Comparison of ENCODE assay signal across 8 cellular contexts in the genomic region with DNA sequence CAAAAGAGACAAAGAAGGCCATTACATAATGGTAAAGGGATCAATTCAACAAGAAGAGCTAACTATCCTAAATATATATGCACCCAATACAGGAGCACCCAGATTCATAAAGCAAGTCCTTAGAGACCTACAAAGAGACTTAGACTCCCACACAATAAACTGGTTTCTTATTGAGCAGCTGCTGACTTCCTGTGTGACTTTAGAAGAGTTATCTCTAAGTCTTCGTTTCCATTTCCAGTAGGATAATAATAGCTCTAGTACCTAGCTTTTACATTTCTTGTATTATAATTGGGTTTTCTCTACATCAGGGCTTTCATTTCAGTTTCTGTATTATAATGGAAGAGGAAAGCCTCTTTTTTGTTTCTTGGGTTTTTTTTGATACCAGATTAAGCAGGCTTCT.
DNase-seq lines count a peak whose midpoint lies in the region; ATAC-seq, FAIRE-seq and TF ChIP-seq lines count a peak whose summit lies in the region.
"Not testable (repeated sequence)": the region's sequence is repeated elsewhere in the genome, so short reads cannot be mapped to it uniquely, and the experiment has no call there.

No MANE protein-coding gene starts in this region.

- not testable (repeated sequence) for TF ChIP-seq CTCF in GM12865 (IDR thresholded peaks at IDR 0.05; ENCODE audit: insufficient read depth, low read depth, low read length, missing control alignments); GM12878 (IDR thresholded peaks at IDR 0.05 in 2 of 3, conservative IDR thresholded peaks at IDR 0.05 in 1 of 3; ENCODE audit: control insufficient read depth in 2 of 3, extremely low read depth in 1 of 3, insufficient read depth in 1 of 3, low read depth in 3 of 3, low read length in 3 of 3)

- not testable (repeated sequence) for BruUV-seq in GM12878 (replicated peaks; lab: Mats Ljungman, UMichigan)

- not testable (repeated sequence) for H3K27me3 ChIP-seq in GM12878 (replicated peaks in 1 of 2; ENCODE audit: control insufficient read depth in 2 of 2, insufficient read depth in 2 of 2, low read length in 1 of 2)

- FAIRE-seq in GM12878 (lab: Jason Lieb, UNC): not testable (repeated sequence)

- POLR2A ChIA-PET in GM12878 (lab: Charles Lee): interaction anchor here (0.6 kb wide), 1 partner anchor 99 kb away, joined by 6 read pairs; no protein-coding TSS in a partner anchor

- in situ Hi-C loops in GM12878 (cut with MboI): not testable (repeated sequence)

- H3K36me3 ChIP-seq in GM12878 (ENCODE audit: control insufficient read depth in 2 of 2, insufficient read depth in 2 of 2, low read length in 1 of 2): not testable (repeated sequence)

- not testable (repeated sequence) for H3K9me3 ChIP-seq in GM12878 (replicated peaks; ENCODE audit: control insufficient read depth, insufficient read depth, low read length)

- not testable (repeated sequence) for H4K20me1 ChIP-seq in GM12878 (ENCODE audit: control insufficient read depth, insufficient read depth)

- TF ChIP-seq RAD21 in GM12878 (IDR thresholded peaks at IDR 0.05; ENCODE audit: insufficient read depth, low read depth, low read length): not testable (repeated sequence)

- H3K9ac ChIP-seq in GM12878 (ENCODE audit: control insufficient read depth, insufficient read depth, low read length): not testable (repeated sequence)

- TF ChIP-seq POLR2A in GM12878 (IDR thresholded peaks at IDR 0.05; ENCODE audit: low read depth, low read length): not testable (repeated sequence)

- 0% methylated on average over 1 of the region's 1 CpG for WGBS in GM12878 (ENCODE audit: insufficient coverage, insufficient replicate concordance, low lambda C conversion rate, missing lambda C conversion rate)

- H3K4me3 ChIP-seq in GM12865 (ENCODE audit: low read depth, low read length); GM12878: not testable (repeated sequence)

- TF ChIP-seq EP300 in GM12878 (IDR thresholded peaks at IDR 0.05; ENCODE audit: borderline replicate concordance in 1 of 2, control insufficient read depth in 1 of 2, low read depth in 2 of 2, low read length in 2 of 2): not testable (repeated sequence)

- intact Hi-C loops in GM12878 (cut with micrococcal nuclease; ENCODE audit: unreplicated experiment): not testable (repeated sequence)

- ATAC-seq in GM18868 (IDR thresholded peaks at IDR 0.05; ENCODE audit: unreplicated experiment) (peak; percentile 96), GM19438 (IDR thresholded peaks at IDR 0.05; ENCODE audit: low read depth, unreplicated experiment) (peak; percentile 74), GM21526 (IDR thresholded peaks at IDR 0.05; ENCODE audit: low FRiP score, unreplicated experiment) (peak; percentile 96), HG02642 (IDR thresholded peaks at IDR 0.05; ENCODE audit: poor library complexity, unreplicated experiment) (peak; percentile 97), HG03039 (IDR thresholded peaks at IDR 0.05; ENCODE audit: unreplicated experiment) (peak; percentile 95), HG03378 (IDR thresholded peaks at IDR 0.05; ENCODE audit: unreplicated experiment) (peak; percentile 100), GM12878 (peak; percentile 62)

- RAD21 ChIA-PET in GM12878 (lab: Charles Lee; ENCODE audit: unreplicated experiment): not testable (repeated sequence)

- not testable (repeated sequence) for H3K79me2 ChIP-seq in GM12878 (ENCODE audit: control insufficient read depth, insufficient read depth, low read length)

- SMC1A ChIA-PET in GM12878 (lab: Charles Lee; ENCODE audit: uncharacterized antibody, unreplicated experiment): not testable (repeated sequence)

- DNase-seq in GM12865 (ENCODE audit: low read depth): peak; percentile 36
- DNase-seq in GM12878 (ENCODE audit: low read depth, low spot score): not testable (repeated sequence)

- not testable (repeated sequence) for H3K27ac ChIP-seq in GM12878 (ENCODE audit: control insufficient read depth, insufficient read depth)

- not testable (repeated sequence) for H3K4me2 ChIP-seq in GM12878 (ENCODE audit: control insufficient read depth, insufficient read depth)

- not testable (repeated sequence) for H2AFZ ChIP-seq in GM12878 (ENCODE audit: control insufficient read depth, low read depth, low read length)

- not testable (repeated sequence) for H3K4me1 ChIP-seq in GM12878 (ENCODE audit: control insufficient read depth, insufficient read depth, low read length)

- CTCF ChIA-PET in GM12878 (lab: Yijun Ruan, JAX): interaction anchor here (1.0 kb wide), 1 partner anchor 261 kb away, joined by 3 read pairs; no protein-coding TSS in a partner anchor

TF ChIP-seq in GM12878, 131 proteins besides CTCF, POLR2A, EP300 and RAD21:
- TF ChIP-seq ZSCAN29 (IDR thresholded peaks at IDR 0.05): 0 out of 2 replicates have a peak, but pooled peaks have one; percentile 73
